In genomic region chr7:20172736-20173334, GRCh38 we compare ENCODE assay signal across 8 cellular contexts. TPM values are rescaled to one million over a fixed set of nuclear protein-coding genes. Genes with fewer than 3 reads are reported as not detected.
A peak's percentile ranks its signal among the peaks of the same experiment; 100 is the strongest.
DNase-seq lines count a peak whose midpoint lies in the region; ATAC-seq and TF ChIP-seq lines count a peak whose summit lies in the region.

No MANE protein-coding gene starts in this region.

- H3K36me3 ChIP-seq in body of pancreas (replicated peaks in 1 of 2; ENCODE audit: insufficient read depth in 1 of 2, low read depth in 2 of 2) (no peaks in the 10 kb centered on the region), liver (ENCODE audit: control insufficient read depth in 4 of 4, insufficient read depth in 3 of 4, low read depth in 1 of 4, low read length in 3 of 4) (no peaks in the 10 kb centered on the region)

- peak; percentile 8 to 12 for DNase-seq in activated CD4-positive, alpha-beta T cell treated with anti-CD3 and anti-CD28 coated beads, Interleukin-2, amount 50 U/mL, for 48 hours
- no peak for DNase-seq in activated CD4-positive, alpha-beta T cell treated with anti-CD3 and anti-CD28 coated beads, Interleukin-2, amount 50 U/mL, for 1 hour
- peak; percentile 41 for DNase-seq in NCI-H446 treated with DMSO at 0.1 percent for 48 hours (lab: John Stamatoyannopoulos, UW)
- DNase-seq in body of pancreas: peak; percentile 21 to 57 (median 44)
- no peak for DNase-seq in activated gamma-delta T cell (lab: John Stamatoyannopoulos, UW)

- TF ChIP-seq CTCF in body of pancreas (IDR thresholded peaks at IDR 0.05): peak in 5 of 7 experiments; percentile 15 to 36 (median 26)
- TF ChIP-seq CTCF in liver (IDR thresholded peaks at IDR 0.05; ENCODE audit: low read depth, low read length, missing input control): peak; percentile 39

- H3K27ac ChIP-seq in body of pancreas (no peak overlapping the region), liver (ENCODE audit: low read depth in 1 of 2, low read length in 2 of 2) (no peak overlapping the region)

- ATAC-seq in HG02642 (IDR thresholded peaks at IDR 0.05; ENCODE audit: poor library complexity, unreplicated experiment): peak; percentile 58
- ATAC-seq in body of pancreas: no peak
- no peak for ATAC-seq in GM19467 (IDR thresholded peaks at IDR 0.05; ENCODE audit: unreplicated experiment)

- H3K9ac ChIP-seq in liver (ENCODE audit: low read depth in 1 of 2, low read length in 2 of 2): no peak overlapping the region

- H3K4me3 ChIP-seq in body of pancreas (no peak overlapping the region), liver (ENCODE audit: low read depth in 1 of 3, low read length in 3 of 3) (no peak overlapping the region)

- TF ChIP-seq RAD21 in liver (IDR thresholded peaks at IDR 0.05): peak; percentile 65 to 71

- H3K4me1 ChIP-seq in body of pancreas (no peaks in the 10 kb centered on the region), liver (ENCODE audit: control insufficient read depth in 4 of 4, insufficient read depth in 4 of 4, low read length in 3 of 4) (no peaks in the 10 kb centered on the region)

- 53 to 56% methylated on average over 3 of the region's 3 CpGs for WGBS in body of pancreas, 2 donors
- 32% methylated on average over 3 of the region's 3 CpGs for WGBS in liver

- H3K9me3 ChIP-seq in body of pancreas: no peaks in the 10 kb centered on the region
- no peaks in the 10 kb centered on the region for H3K9me3 ChIP-seq in liver (ENCODE audit: control insufficient read depth in 4 of 4, low read length in 3 of 4)

- TF ChIP-seq POLR2A in body of pancreas (IDR thresholded peaks at IDR 0.05): no peak

- H3K27me3 ChIP-seq in body of pancreas: no peaks in the 10 kb centered on the region
- no peaks in the 10 kb centered on the region for H3K27me3 ChIP-seq in liver (ENCODE audit: control insufficient read depth in 4 of 4, insufficient read depth in 4 of 4, low read length in 3 of 4)

- intact Hi-C loops in body of pancreas (cut with DNase I): no loop called here

TF ChIP-seq in liver, 16 proteins besides CTCF, POLR2A, EP300 and RAD21:
- TF ChIP-seq NR2F2 (IDR thresholded peaks at IDR 0.05) (no peak), FOXA1 (IDR thresholded peaks at IDR 0.05) (no peak), RXRA (IDR thresholded peaks at IDR 0.05) (no peak), HNF4G (IDR thresholded peaks at IDR 0.05) (no peak), ZBTB33 (IDR thresholded peaks at IDR 0.05) (no peak), MAX (IDR thresholded peaks at IDR 0.05) (no peak), GABPA (IDR thresholded peaks at IDR 0.05 in 1 of 2, conservative IDR thresholded peaks at IDR 0.05 in 1 of 2) (no peak), TAF1 (conservative IDR thresholded peaks at IDR 0.05) (no peak), JUND (IDR thresholded peaks at IDR 0.05) (no peak), HNF4A (conservative IDR thresholded peaks at IDR 0.05) (no peak), FOXA2 (IDR thresholded peaks at IDR 0.05) (no peak), EGR1 (IDR thresholded peaks at IDR 0.05; ENCODE audit: low read depth in 2 of 2) (no peak), SP1 (IDR thresholded peaks at IDR 0.05) (no peak), YY1 (IDR thresholded peaks at IDR 0.05) (no peak)
- TF ChIP-seq, protein P1, sequence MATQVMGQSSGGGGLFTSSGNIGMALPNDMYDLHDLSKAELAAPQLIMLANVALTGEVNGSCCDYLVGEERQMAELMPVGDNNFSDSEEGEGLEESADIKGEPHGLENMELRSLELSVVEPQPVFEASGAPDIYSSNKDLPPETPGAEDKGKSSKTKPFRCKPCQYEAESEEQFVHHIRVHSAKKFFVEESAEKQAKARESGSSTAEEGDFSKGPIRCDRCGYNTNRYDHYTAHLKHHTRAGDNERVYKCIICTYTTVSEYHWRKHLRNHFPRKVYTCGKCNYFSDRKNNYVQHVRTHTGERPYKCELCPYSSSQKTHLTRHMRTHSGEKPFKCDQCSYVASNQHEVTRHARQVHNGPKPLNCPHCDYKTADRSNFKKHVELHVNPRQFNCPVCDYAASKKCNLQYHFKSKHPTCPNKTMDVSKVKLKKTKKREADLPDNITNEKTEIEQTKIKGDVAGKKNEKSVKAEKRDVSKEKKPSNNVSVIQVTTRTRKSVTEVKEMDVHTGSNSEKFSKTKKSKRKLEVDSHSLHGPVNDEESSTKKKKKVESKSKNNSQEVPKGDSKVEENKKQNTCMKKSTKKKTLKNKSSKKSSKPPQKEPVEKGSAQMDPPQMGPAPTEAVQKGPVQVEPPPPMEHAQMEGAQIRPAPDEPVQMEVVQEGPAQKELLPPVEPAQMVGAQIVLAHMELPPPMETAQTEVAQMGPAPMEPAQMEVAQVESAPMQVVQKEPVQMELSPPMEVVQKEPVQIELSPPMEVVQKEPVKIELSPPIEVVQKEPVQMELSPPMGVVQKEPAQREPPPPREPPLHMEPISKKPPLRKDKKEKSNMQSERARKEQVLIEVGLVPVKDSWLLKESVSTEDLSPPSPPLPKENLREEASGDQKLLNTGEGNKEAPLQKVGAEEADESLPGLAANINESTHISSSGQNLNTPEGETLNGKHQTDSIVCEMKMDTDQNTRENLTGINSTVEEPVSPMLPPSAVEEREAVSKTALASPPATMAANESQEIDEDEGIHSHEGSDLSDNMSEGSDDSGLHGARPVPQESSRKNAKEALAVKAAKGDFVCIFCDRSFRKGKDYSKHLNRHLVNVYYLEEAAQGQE (IDR thresholded peaks at IDR 0.05): no peak
- TF ChIP-seq, protein P2, sequence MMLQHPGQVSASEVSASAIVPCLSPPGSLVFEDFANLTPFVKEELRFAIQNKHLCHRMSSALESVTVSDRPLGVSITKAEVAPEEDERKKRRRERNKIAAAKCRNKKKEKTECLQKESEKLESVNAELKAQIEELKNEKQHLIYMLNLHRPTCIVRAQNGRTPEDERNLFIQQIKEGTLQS (IDR thresholded peaks at IDR 0.05): no peak

RNA-seq across cellular contexts. Expression of gene MACC1, which starts 44.3 kb away (rescaled TPM):
- total RNA-seq in body of pancreas (10 to 100 TPM; 15.2 to 16.6 TPM), liver (1 to 10 TPM in 1 of 2 donors, under 1 TPM in 1; 0.93 to 1.0 TPM)
- polyA plus RNA-seq in liver: under 1 TPM; 0.02 to 0.07 TPM

Comparison
In these comparisons a context has a peak if more than half of its experiments do, and no peak if none do; other contexts are left out.
1. DNase-seq: peak in activated CD4-positive, alpha-beta T cell treated with anti-CD3 and anti-CD28 coated beads, Interleukin-2, amount 50 U/mL, for 48 hours (2 of 2), NCI-H446 treated with DMSO at 0.1 percent for 48 hours (single experiment) and body of pancreas (4 of 4); none in activated CD4-positive, alpha-beta T cell treated with anti-CD3 and anti-CD28 coated beads, Interleukin-2, amount 50 U/mL, for 1 hour (single experiment) and activated gamma-delta T cell (single experiment).
2. RNA of gene MACC1, which starts 44.3 kb away (total RNA-seq): 15.2 to 16.6 TPM in body of pancreas; 0.93 to 1.0 TPM in liver; every median in the first group is over 4 times any median in the second.